Comparison of ENCODE assay signal across 18 cellular contexts in genomic region chr2:162021659-162022058, GRCh38. TPM values are rescaled to one million over a fixed set of nuclear protein-coding genes. Genes with fewer than 3 reads are reported as not detected.
DNase-seq lines count a peak whose midpoint lies in the region; ATAC-seq and TF ChIP-seq lines count a peak whose summit lies in the region.
"Had no signal": no experiment of that assay in that cellular context is flagged by ENCODE, and none has a peak within 500 bp of the region (broad histone marks: within the 10 kb centered on the region; RNA-seq: fewer than 3 reads in every experiment).

No MANE protein-coding gene starts in this region.

- H3K9me3 Mint-ChIP-seq in activated T-cell treated with anti-CD3 and anti-CD28 coated beads, Interleukin-2, amount 50 U/mL, for 72 hours = no peaks in the 10 kb centered on the region
- no peaks in the 10 kb centered on the region for H3K9me3 Mint-ChIP-seq in CD4-positive, alpha-beta T cell
- no peaks in the 10 kb centered on the region for H3K9me3 Mint-ChIP-seq in T-cell

- H3K4ac ChIP-seq in mesenchymal stem cell (ENCODE audit: low read depth in 1 of 2, low read length in 2 of 2) = no peak overlapping the region

- H3K4me1 Mint-ChIP-seq in activated T-cell treated with anti-CD3 and anti-CD28 coated beads, Interleukin-2, amount 50 U/mL, for 72 hours (ENCODE audit: low read depth) = peaks cover 54% of the 10 kb centered on the region
- peaks cover 56% of the 10 kb centered on the region for H3K4me1 Mint-ChIP-seq in CD4-positive, alpha-beta T cell (ENCODE audit: low read depth)
- H3K4me1 Mint-ChIP-seq in T-cell = peaks cover 42 to 60% (median 60%) of the 10 kb centered on the region in 3 donors

- DNase-seq in activated T-cell treated with anti-CD3 and anti-CD28 coated beads, Interleukin-2, amount 50 U/mL, for 72 hours = no peak
- no peak for DNase-seq in activated T-cell treated with anti-CD3 and anti-CD28 coated beads for 4 hours
- no peak for DNase-seq in CD4-positive, alpha-beta T cell
- DNase-seq in T-cell = no peak
- DNase-seq in mesenchymal stem cell = no peak
- no peak for DNase-seq in NCI-H1105 treated with DMSO at 0.1 percent for 48 hours (lab: John Stamatoyannopoulos, UW)
- no peak for DNase-seq in ecto neural progenitor cell (ENCODE audit: low spot score)
- DNase-seq: MV-4-11; NCI-H1417 treated with DMSO at 0.1 percent for 48 hours; NCI-H2029; NCI-H2171; NCI-H446; NCI-H69; NK-92 treated with Interleukin-12 subunit alpha and Interleukin-12 subunit beta, amount 100 ng/mL, for 24 hours had no signal

- H3K4me3 Mint-ChIP-seq in activated T-cell treated with anti-CD3 and anti-CD28 coated beads, Interleukin-2, amount 50 U/mL, for 72 hours = no peak overlapping the region
- H3K4me3 Mint-ChIP-seq in CD4-positive, alpha-beta T cell = peak overlapping the region; percentile 45
- H3K4me3 Mint-ChIP-seq in T-cell = peak overlapping the region in 1 of 3 donors; percentile 52

- H4K91ac ChIP-seq in mesenchymal stem cell (ENCODE audit: low read length) = no peak overlapping the region

- no peaks in the 10 kb centered on the region for H3K27me3 Mint-ChIP-seq in activated T-cell treated with anti-CD3 and anti-CD28 coated beads, Interleukin-2, amount 50 U/mL, for 72 hours (ENCODE audit: low read depth)
- H3K27me3 Mint-ChIP-seq in CD4-positive, alpha-beta T cell = no peaks in the 10 kb centered on the region
- no peaks in the 10 kb centered on the region for H3K27me3 Mint-ChIP-seq in T-cell

- H3K9ac ChIP-seq in mesenchymal stem cell (ENCODE audit: low read length) = no peak overlapping the region

- ATAC-seq in activated T-cell treated with anti-CD3 and anti-CD28 coated beads, Interleukin-2, amount 50 U/mL, for 72 hours (replicated peaks in 1 of 2) = no peak
- ATAC-seq in CD4-positive, alpha-beta T cell (ENCODE audit: poor library complexity) = peak; percentile 49
- peak; percentile 61 to 68 (median 66) for ATAC-seq in T-cell (replicated peaks in 1 of 4)
- ATAC-seq: K562 had no signal

- H2AK5ac ChIP-seq in mesenchymal stem cell (ENCODE audit: low read length, severe bottlenecking) = peak overlapping the region; percentile 56

- H3K4me1 ChIP-seq in mesenchymal stem cell (ENCODE audit: control insufficient read depth, insufficient read depth, low read depth, low read length) = peaks cover 9% of the 10 kb centered on the region

- peak overlapping the region; percentile 51 for H3K27ac Mint-ChIP-seq in activated T-cell treated with anti-CD3 and anti-CD28 coated beads, Interleukin-2, amount 50 U/mL, for 72 hours
- peak overlapping the region; percentile 76 for H3K27ac Mint-ChIP-seq in CD4-positive, alpha-beta T cell
- peak overlapping the region; percentile 77 to 79 for H3K27ac Mint-ChIP-seq in T-cell

- no peak for TF ChIP-seq CTCF in CD4-positive, alpha-beta T cell (IDR thresholded peaks at IDR 0.05)

- H2BK12ac ChIP-seq in mesenchymal stem cell (ENCODE audit: low read length in 2 of 2) = no peak overlapping the region

- no peak overlapping the region for H2BK120ac ChIP-seq in mesenchymal stem cell (ENCODE audit: low read depth, low read length)

- no peak overlapping the region for H3K27ac ChIP-seq in CD4-positive, alpha-beta T cell (ENCODE audit: low read depth, low read length)
- H3K27ac ChIP-seq in mesenchymal stem cell (ENCODE audit: low read length, poor library complexity, severe bottlenecking) = no peak overlapping the region
- H3K27ac ChIP-seq: C4-2B had no signal

- peaks cover 6 to 8% of the 10 kb centered on the region in 2 donors for H3K36me3 Mint-ChIP-seq in activated T-cell treated with anti-CD3 and anti-CD28 coated beads, Interleukin-2, amount 50 U/mL, for 72 hours (ENCODE audit: insufficient read depth in 2 of 2)
- H3K36me3 Mint-ChIP-seq in CD4-positive, alpha-beta T cell (ENCODE audit: low read depth) = peaks cover 71% of the 10 kb centered on the region
- H3K36me3 Mint-ChIP-seq in T-cell = peaks cover 79% of the 10 kb centered on the region

- no peak overlapping the region for H3K14ac ChIP-seq in mesenchymal stem cell (ENCODE audit: low read length in 2 of 2)

- H3K4me3 ChIP-seq in mesenchymal stem cell (ENCODE audit: insufficient read depth in 1 of 2, low read depth in 1 of 2, low read length in 2 of 2) = no peak overlapping the region
- H3K4me3 ChIP-seq: K562 had no signal

- no peak overlapping the region for H3K18ac ChIP-seq in mesenchymal stem cell (ENCODE audit: low read depth in 1 of 2, low read length in 2 of 2)

- no peaks in the 10 kb centered on the region for H3K79me1 ChIP-seq in mesenchymal stem cell (replicated peaks; ENCODE audit: low read length, poor library complexity, severe bottlenecking)

- H4K8ac ChIP-seq in mesenchymal stem cell (ENCODE audit: low read length) = no peak overlapping the region

- H3K27me3 ChIP-seq in CD4-positive, alpha-beta T cell (ENCODE audit: control insufficient read depth, insufficient read depth, low read length) = no peaks in the 10 kb centered on the region
- H3K27me3 ChIP-seq in mesenchymal stem cell (ENCODE audit: control insufficient read depth in 1 of 2, insufficient read depth in 1 of 2, low read length in 2 of 2) = no peaks in the 10 kb centered on the region

- CTCF ChIA-PET in CD4-positive, alpha-beta T cell (lab: Charles Lee) = interaction anchor here (0.7 kb wide), 1 partner anchor 30 kb away, joined by 3 read pairs; no protein-coding TSS in a partner anchor
- CTCF ChIA-PET in T-cell (lab: Charles Lee) = interaction anchor here in 1 of 2 donors (0.7 kb wide), 1 partner anchor 933 kb away, joined by 3 read pairs; no protein-coding TSS in a partner anchor

- H3K4me2 ChIP-seq in mesenchymal stem cell (ENCODE audit: low read length, poor library complexity, severe bottlenecking) = no peak overlapping the region

- H3K23ac ChIP-seq in mesenchymal stem cell (ENCODE audit: low read length in 2 of 2) = no peak overlapping the region

- H2AFZ ChIP-seq in mesenchymal stem cell (ENCODE audit: low read depth, low read length) = no peak overlapping the region

- no peak overlapping the region for H2BK5ac ChIP-seq in mesenchymal stem cell (ENCODE audit: low read depth, low read length, poor library complexity, severe bottlenecking)

- intact Hi-C loops in CD4-positive, alpha-beta T cell (cut with DNase I, micrococcal nuclease) = no loop called here

- no peak overlapping the region for H2BK15ac ChIP-seq in mesenchymal stem cell (ENCODE audit: low read depth, poor library complexity, severe bottlenecking)

- no peaks in the 10 kb centered on the region for H3K9me3 ChIP-seq in CD4-positive, alpha-beta T cell (ENCODE audit: control insufficient read depth, low read length)
- no peaks in the 10 kb centered on the region for H3K9me3 ChIP-seq in mesenchymal stem cell (ENCODE audit: control insufficient read depth, low read length)

- WGBS in mesenchymal stem cell = 97% methylated on average over 4 of the region's 4 CpGs

- POLR2A ChIA-PET in CD4-positive, alpha-beta T cell (lab: Charles Lee) = interaction anchor here (0.7 to 1.8 kb wide), 5 partner anchors 10 to 52 kb away, joined by 3 to 7 read pairs (median 3); partner anchors contain the start of gene DPP4
- POLR2A ChIA-PET in T-cell (lab: Charles Lee) = interaction anchor here (0.5 to 1.6 kb wide), 2 partner anchors 9 to 10 kb away, joined by 4 read pairs; no protein-coding TSS in a partner anchor

- H3K36me3 ChIP-seq in mesenchymal stem cell (ENCODE audit: control insufficient read depth in 1 of 2, insufficient read depth in 2 of 2, low read depth in 1 of 2, low read length in 2 of 2) = peaks cover 0 to 98% of the 10 kb centered on the region in 2 experiments

RNA-seq across cellular contexts. Expression of gene DPP4, which starts 52.4 kb away (rescaled TPM):
- total RNA-seq in activated T-cell treated with anti-CD3 and anti-CD28 coated beads, Interleukin-2, amount 50 U/mL, for 72 hours = 10 to 100 TPM; 37.6 to 52.9 TPM
- 10 to 100 TPM; 15.5 to 16.7 TPM for total RNA-seq in CD4-positive, alpha-beta T cell
- total RNA-seq in T-cell = 10 to 100 TPM; 30.1 to 47.7 (median 37.9) TPM
- polyA plus RNA-seq in mesenchymal stem cell (2013, experiment 1 of 2) = 80.0 TPM
- polyA plus RNA-seq in mesenchymal stem cell (2013, experiment 2 of 2) = 82.7 TPM
- total RNA-seq: H4, OCI-LY7 had no signal
- polyA plus RNA-seq: K562 had no signal

Comparison
In these comparisons a context has a peak if more than half of its experiments do, and no peak if none do; other contexts are left out.
1. ATAC-seq: peak in CD4-positive, alpha-beta T cell (single experiment) and T-cell (4 of 4); none in activated T-cell treated with anti-CD3 and anti-CD28 coated beads, Interleukin-2, amount 50 U/mL, for 72 hours (0 of 2).
2. Peak in every context shown above with its lines, with median percentiles within 50 percentile points of each other: H3K27ac Mint-ChIP-seq.